Comparison of ENCODE assay signal across 9 cellular contexts in genomic region chr5:134111741-134112647, GRCh38. TPM values are rescaled to one million over a fixed set of nuclear protein-coding genes. Genes with fewer than 3 reads are reported as not detected.
DNase-seq lines count a peak whose midpoint lies in the region; ATAC-seq and TF ChIP-seq lines count a peak whose summit lies in the region.
"Had no signal": no experiment of that assay in that cellular context is flagged by ENCODE, and none has a peak within 500 bp of the region (broad histone marks: within the 10 kb centered on the region; RNA-seq: fewer than 3 reads in every experiment).

No MANE protein-coding gene starts in this region.

- CTCF ChIA-PET in Calu3 (lab: Charles Lee) (no interaction called here), HEK293 (lab: Yijun Ruan, JAX) (interaction anchor here (0.7 to 6.5 kb wide), 8 partner anchors 12 to 178 kb away, joined by 3 to 56 read pairs (median 5); no protein-coding TSS in a partner anchor)
- CTCF ChIA-PET in activated naive CD4-positive, alpha-beta T cell treated with anti-CD3 and anti-CD28 coated beads for 36 hours (lab: Charles Lee) = interaction anchor here (0.7 to 22.6 kb wide), 15 partner anchors 7 to 71 kb away, joined by 3 to 437 read pairs (median 5); no protein-coding TSS in a partner anchor

- peak overlapping the region; percentile 18 for H3K27ac Mint-ChIP-seq in Calu3 (ENCODE audit: unreplicated experiment)
- peak overlapping the region; percentile 91 for H3K27ac Mint-ChIP-seq in activated naive CD4-positive, alpha-beta T cell treated with anti-CD3 and anti-CD28 coated beads for 36 hours

- TF ChIP-seq CTCF in Calu3 (IDR thresholded peaks at IDR 0.05; ENCODE audit: unreplicated experiment) (no peak), HEK293 (tag by site-specific recombination; IDR thresholded peaks at IDR 0.05) (no peak)

- no peaks in the 10 kb centered on the region for H3K9me3 ChIP-seq in HEK293 (ENCODE audit: control insufficient read depth, insufficient read depth, low read depth, low read length)

- no peak overlapping the region for H3K4me3 ChIP-seq in HEK293 (ENCODE audit: low read depth, low read length)
- H3K4me3 ChIP-seq: cardiac muscle cell had no signal

- ATAC-seq in HG02973 (IDR thresholded peaks at IDR 0.05; ENCODE audit: unreplicated experiment) (no peak), GM19328 (IDR thresholded peaks at IDR 0.05; ENCODE audit: unreplicated experiment) (no peak)

- no peaks in the 10 kb centered on the region for H3K9me3 Mint-ChIP-seq in Calu3 (ENCODE audit: low read depth, unreplicated experiment)
- no peaks in the 10 kb centered on the region for H3K9me3 Mint-ChIP-seq in activated naive CD4-positive, alpha-beta T cell treated with anti-CD3 and anti-CD28 coated beads for 36 hours

- H3K36me3 ChIP-seq in HEK293 (ENCODE audit: control insufficient read depth in 2 of 2, insufficient read depth in 1 of 2, low read length in 2 of 2) = peaks cover 0 to 10% of the 10 kb centered on the region in 2 experiments; a peak in 1 of 3 replicates
- H3K36me3 ChIP-seq: cardiac muscle cell had no signal

- H3K4me3 Mint-ChIP-seq in Calu3 (ENCODE audit: low read depth, unreplicated experiment) = no peak overlapping the region
- peak overlapping the region; percentile 81 for H3K4me3 Mint-ChIP-seq in activated naive CD4-positive, alpha-beta T cell treated with anti-CD3 and anti-CD28 coated beads for 36 hours

- DNase-seq in Calu3 (no peak), kidney tubule cell (ENCODE audit: low spot score) (peak; percentile 45), NK-92 (lab: John Stamatoyannopoulos, UW; ENCODE audit: unreplicated experiment) (no peak), GF-D8 (lab: John Stamatoyannopoulos, UW) (no peak)
- DNase-seq in activated naive CD4-positive, alpha-beta T cell treated with anti-CD3 and anti-CD28 coated beads for 36 hours = peak; percentile 78

- intact Hi-C loops in Calu3 (cut with micrococcal nuclease; ENCODE audit: unreplicated experiment) = no loop called here
- intact Hi-C loops in activated naive CD4-positive, alpha-beta T cell treated with anti-CD3 and anti-CD28 coated beads for 36 hours (cut with micrococcal nuclease) = loop anchor here (1.0 to 10.0 kb wide), 7 partner anchors 12 to 1687 kb away; partner anchors contain the start of genes JADE2 and PPP2CA

- BruUV-seq in Calu3 (replicated peaks; lab: Mats Ljungman, UMichigan) = TSS peak; percentile 9

- no peaks in the 10 kb centered on the region for H3K4me1 ChIP-seq in HEK293 (ENCODE audit: control insufficient read depth, insufficient read depth, low read length)

- peaks cover 16% of the 10 kb centered on the region for H3K4me1 Mint-ChIP-seq in Calu3 (ENCODE audit: low read depth, unreplicated experiment)
- H3K4me1 Mint-ChIP-seq in activated naive CD4-positive, alpha-beta T cell treated with anti-CD3 and anti-CD28 coated beads for 36 hours (ENCODE audit: low read depth) = peaks cover 58% of the 10 kb centered on the region

- peaks cover 20% of the 10 kb centered on the region for H3K27me3 Mint-ChIP-seq in Calu3 (ENCODE audit: unreplicated experiment)
- no peaks in the 10 kb centered on the region for H3K27me3 Mint-ChIP-seq in activated naive CD4-positive, alpha-beta T cell treated with anti-CD3 and anti-CD28 coated beads for 36 hours (ENCODE audit: low read depth)

- POLR2A ChIA-PET in HEK293 (lab: Yijun Ruan, JAX) = interaction anchor here (1.4 kb wide), 1 partner anchor 29 kb away, joined by 5 read pairs; no protein-coding TSS in a partner anchor

- peaks cover 24% of the 10 kb centered on the region for H3K36me3 Mint-ChIP-seq in Calu3 (ENCODE audit: insufficient read depth, unreplicated experiment)
- H3K36me3 Mint-ChIP-seq in activated naive CD4-positive, alpha-beta T cell treated with anti-CD3 and anti-CD28 coated beads for 36 hours (ENCODE audit: low read depth) = peaks cover 18% of the 10 kb centered on the region

- H3K27ac ChIP-seq in HEK293 (ENCODE audit: extremely low read depth, low read depth, low read length) = no peak overlapping the region
- H3K27ac ChIP-seq: cardiac muscle cell had no signal

TF ChIP-seq in HEK293, 187 proteins besides CTCF, POLR2A, EP300 and RAD21:
- TF ChIP-seq GLI4 (tag by site-specific recombination; IDR thresholded peaks at IDR 0.05) (no peak), ZNF629 (tag by site-specific recombination; IDR thresholded peaks at IDR 0.05) (peak; percentile 49; the same call in 1 of the 2 replicates), ZNF362 (tag by site-specific recombination; IDR thresholded peaks at IDR 0.05) (no peak), SETDB1 (IDR thresholded peaks at IDR 0.05; ENCODE audit: insufficient read length, low read length) (no peak), ZFP69B (tag by site-specific recombination; IDR thresholded peaks at IDR 0.05) (no peak), ZNF600 (tag by site-specific recombination; IDR thresholded peaks at IDR 0.05) (0 out of 2 replicates have a peak, but pooled peaks have one; percentile 14), RBAK (tag by site-specific recombination; IDR thresholded peaks at IDR 0.05) (no peak), ZBTB48 (tag by site-specific recombination; IDR thresholded peaks at IDR 0.05) (peak; percentile 98), ZNF114 (tag by site-specific recombination; IDR thresholded peaks at IDR 0.05) (no peak), EGR2 (tag by site-specific recombination; IDR thresholded peaks at IDR 0.05; ENCODE audit: low read depth) (peak; percentile 90), ZNF48 (tag by site-specific recombination; IDR thresholded peaks at IDR 0.05) (no peak), ZNF664 (tag by site-specific recombination; IDR thresholded peaks at IDR 0.05) (peak; percentile 96), ZNF768 (tag by site-specific recombination; IDR thresholded peaks at IDR 0.05) (no peak), ZBTB17 (tag by site-specific recombination; IDR thresholded peaks at IDR 0.05) (0 out of 2 replicates have a peak, but pooled peaks have one; percentile 26), ZFHX2 (tag by site-specific recombination; conservative IDR thresholded peaks at IDR 0.05) (peak; percentile 93), YY1 (tag by site-specific recombination; IDR thresholded peaks at IDR 0.05) (no peak), KLF17 (tag by site-specific recombination; IDR thresholded peaks at IDR 0.05) (peak; percentile 39; the same call in 1 of the 2 replicates), ZNF394 (tag by site-specific recombination; IDR thresholded peaks at IDR 0.05; ENCODE audit: borderline replicate concordance) (no peak)
- TF ChIP-seq, protein P1, sequence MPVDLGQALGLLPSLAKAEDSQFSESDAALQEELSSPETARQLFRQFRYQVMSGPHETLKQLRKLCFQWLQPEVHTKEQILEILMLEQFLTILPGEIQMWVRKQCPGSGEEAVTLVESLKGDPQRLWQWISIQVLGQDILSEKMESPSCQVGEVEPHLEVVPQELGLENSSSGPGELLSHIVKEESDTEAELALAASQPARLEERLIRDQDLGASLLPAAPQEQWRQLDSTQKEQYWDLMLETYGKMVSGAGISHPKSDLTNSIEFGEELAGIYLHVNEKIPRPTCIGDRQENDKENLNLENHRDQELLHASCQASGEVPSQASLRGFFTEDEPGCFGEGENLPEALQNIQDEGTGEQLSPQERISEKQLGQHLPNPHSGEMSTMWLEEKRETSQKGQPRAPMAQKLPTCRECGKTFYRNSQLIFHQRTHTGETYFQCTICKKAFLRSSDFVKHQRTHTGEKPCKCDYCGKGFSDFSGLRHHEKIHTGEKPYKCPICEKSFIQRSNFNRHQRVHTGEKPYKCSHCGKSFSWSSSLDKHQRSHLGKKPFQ (tag by site-specific recombination; IDR thresholded peaks at IDR 0.05) = no peak
- TF ChIP-seq, protein P2, sequence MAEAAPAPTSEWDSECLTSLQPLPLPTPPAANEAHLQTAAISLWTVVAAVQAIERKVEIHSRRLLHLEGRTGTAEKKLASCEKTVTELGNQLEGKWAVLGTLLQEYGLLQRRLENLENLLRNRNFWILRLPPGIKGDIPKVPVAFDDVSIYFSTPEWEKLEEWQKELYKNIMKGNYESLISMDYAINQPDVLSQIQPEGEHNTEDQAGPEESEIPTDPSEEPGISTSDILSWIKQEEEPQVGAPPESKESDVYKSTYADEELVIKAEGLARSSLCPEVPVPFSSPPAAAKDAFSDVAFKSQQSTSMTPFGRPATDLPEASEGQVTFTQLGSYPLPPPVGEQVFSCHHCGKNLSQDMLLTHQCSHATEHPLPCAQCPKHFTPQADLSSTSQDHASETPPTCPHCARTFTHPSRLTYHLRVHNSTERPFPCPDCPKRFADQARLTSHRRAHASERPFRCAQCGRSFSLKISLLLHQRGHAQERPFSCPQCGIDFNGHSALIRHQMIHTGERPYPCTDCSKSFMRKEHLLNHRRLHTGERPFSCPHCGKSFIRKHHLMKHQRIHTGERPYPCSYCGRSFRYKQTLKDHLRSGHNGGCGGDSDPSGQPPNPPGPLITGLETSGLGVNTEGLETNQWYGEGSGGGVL (tag by site-specific recombination; IDR thresholded peaks at IDR 0.05) = peak; percentile 50
- TF ChIP-seq, protein P3, sequence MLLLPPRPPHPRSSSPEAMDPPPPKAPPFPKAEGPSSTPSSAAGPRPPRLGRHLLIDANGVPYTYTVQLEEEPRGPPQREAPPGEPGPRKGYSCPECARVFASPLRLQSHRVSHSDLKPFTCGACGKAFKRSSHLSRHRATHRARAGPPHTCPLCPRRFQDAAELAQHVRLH (tag by site-specific recombination; IDR thresholded peaks at IDR 0.05) = no peak

RNA-seq across cellular contexts. Expression of gene TCF7, which starts 2.5 kb away (rescaled TPM):
- 13.6 and 16.8 TPM in 2 replicates for total RNA-seq in Calu3 (2022)
- total RNA-seq in activated naive CD4-positive, alpha-beta T cell treated with anti-CD3 and anti-CD28 coated beads for 36 hours = 10 to 100 TPM; 87.9 to 92.3 TPM

Comparison
In these comparisons a context has a peak if more than half of its experiments do, and no peak if none do; other contexts are left out.
1. DNase-seq: peak in activated naive CD4-positive, alpha-beta T cell treated with anti-CD3 and anti-CD28 coated beads for 36 hours (single experiment) and kidney tubule cell (single experiment); none in Calu3 (single experiment), NK-92 (single experiment) and GF-D8 (single experiment).